Comparison of ENCODE assay signal across 7 cellular contexts in the genomic region with DNA sequence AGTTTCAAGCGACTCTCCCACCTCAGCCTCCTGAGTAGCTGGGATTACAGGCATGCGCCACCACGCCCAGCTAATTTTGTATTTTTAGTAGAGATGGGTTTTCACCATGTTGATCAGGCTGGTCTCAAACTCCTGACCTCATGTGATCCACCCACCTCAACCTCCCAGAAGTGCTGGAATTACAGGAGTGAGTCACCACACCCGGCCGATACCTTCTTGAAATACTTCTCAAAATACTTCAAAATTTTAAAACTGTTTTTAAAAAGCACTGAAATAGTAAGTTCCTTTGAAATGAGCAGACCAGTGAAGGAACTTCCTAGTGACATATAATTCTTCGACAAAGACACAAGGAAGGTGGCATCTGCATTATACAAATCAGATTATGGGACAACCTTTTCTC. TPM values are rescaled to one million over a fixed set of nuclear protein-coding genes. Genes with fewer than 3 reads are reported as not detected.
A peak's percentile ranks its signal among the peaks of the same experiment; 100 is the strongest.
DNase-seq lines count a peak whose midpoint lies in the region; ATAC-seq and TF ChIP-seq lines count a peak whose summit lies in the region.
"Not testable (repeated sequence)": the region's sequence is repeated elsewhere in the genome, so short reads cannot be mapped to it uniquely, and the experiment has no call there.

No MANE protein-coding gene starts in this region.

- H3K36me3 ChIP-seq in CD8-positive, alpha-beta T cell (ENCODE audit: insufficient read depth, low read length), result not testable (repeated sequence)
- peaks cover 36% of the 10 kb centered on the region for H3K36me3 ChIP-seq in effector memory CD4-positive, alpha-beta T cell (ENCODE audit: control insufficient read depth, insufficient read depth, low read length)
- H3K36me3 ChIP-seq in lower lobe of right lung, result peaks cover 97% of the 10 kb centered on the region

- intact Hi-C loops in CD8-positive, alpha-beta T cell (cut with DNase I, micrococcal nuclease), result loop anchor here (1.0 to 2.0 kb wide), 2 partner anchors 10 to 24 kb away; a partner anchor contains a TSS
- intact Hi-C loops in activated CD4-positive, alpha-beta memory T cell treated with anti-CD3 and anti-CD28 coated beads for 36 hours (cut with micrococcal nuclease), result loop anchor here (1.0 to 5.0 kb wide), 5 partner anchors 25 to 476 kb away; a partner anchor contains a TSS
- intact Hi-C loops in activated T-helper 1 cell treated with anti-CD3 and anti-CD28 coated beads, Interleukin-12 subunit alpha, Interleukin-12 subunit beta, Interleukin-2, Interleukin-4 antibody, amounts not matched to agents 30 ng/mL and 10 ng/mL and 1 ng/mL, durations not matched to agents 14 hours and 24 hours and 36 hours (cut with micrococcal nuclease), result loop anchor here (1.0 kb wide), 3 partner anchors 25 to 81 kb away; a partner anchor contains a TSS
- intact Hi-C loops in lower lobe of right lung (cut with DNase I), result not testable (repeated sequence)

- H3K27me3 ChIP-seq in CD8-positive, alpha-beta T cell (ENCODE audit: insufficient read depth, low read length); effector memory CD4-positive, alpha-beta T cell (replicated peaks; ENCODE audit: control insufficient read depth, insufficient read depth, low read length, poor library complexity, severe bottlenecking); lower lobe of right lung (ENCODE audit: low read depth): not testable (repeated sequence)

- not testable (repeated sequence) for ATAC-seq in CD8-positive, alpha-beta T cell; T-helper 17 cell; lower lobe of right lung

- H3K9me3 Mint-ChIP-seq in CD8-positive, alpha-beta T cell; activated CD4-positive, alpha-beta memory T cell treated with anti-CD3 and anti-CD28 coated beads for 36 hours; activated T-helper 1 cell treated with anti-CD3 and anti-CD28 coated beads, Interleukin-12 subunit alpha, Interleukin-12 subunit beta, Interleukin-2, Interleukin-4 antibody, amounts not matched to agents 30 ng/mL and 10 ng/mL and 1 ng/mL, durations not matched to agents 14 hours and 24 hours and 36 hours; activated naive CD8-positive, alpha-beta T cell (ENCODE audit: low read depth): not testable (repeated sequence)

- CTCF ChIA-PET in CD8-positive, alpha-beta T cell (lab: Charles Lee), result interaction anchor here (0.6 to 4.2 kb wide), 6 partner anchors 10 to 734 kb away, joined by 3 to 26 read pairs (median 4); a partner anchor contains a TSS
- CTCF ChIA-PET in activated CD4-positive, alpha-beta memory T cell treated with anti-CD3 and anti-CD28 coated beads for 36 hours (lab: Charles Lee), result interaction anchor here (1.3 kb wide), 1 partner anchor 55 kb away, joined by 4 read pairs; a partner anchor contains a TSS

- peaks cover 63% of the 10 kb centered on the region for H3K36me3 Mint-ChIP-seq in CD8-positive, alpha-beta T cell
- not testable (repeated sequence) for H3K36me3 Mint-ChIP-seq in T-helper 17 cell (ENCODE audit: low read depth)
- peaks cover 50% of the 10 kb centered on the region for H3K36me3 Mint-ChIP-seq in activated CD4-positive, alpha-beta memory T cell treated with anti-CD3 and anti-CD28 coated beads for 36 hours
- H3K36me3 Mint-ChIP-seq in activated T-helper 1 cell treated with anti-CD3 and anti-CD28 coated beads, Interleukin-12 subunit alpha, Interleukin-12 subunit beta, Interleukin-2, Interleukin-4 antibody, amounts not matched to agents 30 ng/mL and 10 ng/mL and 1 ng/mL, durations not matched to agents 14 hours and 24 hours and 36 hours (ENCODE audit: low read depth), result peaks cover 35% of the 10 kb centered on the region
- H3K36me3 Mint-ChIP-seq in activated naive CD8-positive, alpha-beta T cell, result peaks cover 19% of the 10 kb centered on the region

- POLR2A ChIA-PET in CD8-positive, alpha-beta T cell (lab: Charles Lee), result interaction anchor here (0.8 to 0.9 kb wide), 2 partner anchors 26 to 44 kb away, joined by 3 read pairs; no protein-coding TSS in a partner anchor
- POLR2A ChIA-PET in activated CD4-positive, alpha-beta memory T cell treated with anti-CD3 and anti-CD28 coated beads for 36 hours (lab: Charles Lee), result not testable (repeated sequence)

- peaks cover 29% of the 10 kb centered on the region for H3K4me1 Mint-ChIP-seq in CD8-positive, alpha-beta T cell (ENCODE audit: low read depth)
- H3K4me1 Mint-ChIP-seq in T-helper 17 cell, result peaks cover 32% of the 10 kb centered on the region
- H3K4me1 Mint-ChIP-seq in activated CD4-positive, alpha-beta memory T cell treated with anti-CD3 and anti-CD28 coated beads for 36 hours (ENCODE audit: low read depth), result peaks cover 40% of the 10 kb centered on the region
- H3K4me1 Mint-ChIP-seq in activated T-helper 1 cell treated with anti-CD3 and anti-CD28 coated beads, Interleukin-12 subunit alpha, Interleukin-12 subunit beta, Interleukin-2, Interleukin-4 antibody, amounts not matched to agents 30 ng/mL and 10 ng/mL and 1 ng/mL, durations not matched to agents 14 hours and 24 hours and 36 hours (ENCODE audit: low read depth), result peaks cover 41% of the 10 kb centered on the region
- peaks cover 31% of the 10 kb centered on the region for H3K4me1 Mint-ChIP-seq in activated naive CD8-positive, alpha-beta T cell (ENCODE audit: low read depth)

- TF ChIP-seq CTCF in CD8-positive, alpha-beta T cell (IDR thresholded peaks at IDR 0.05); lower lobe of right lung (IDR thresholded peaks at IDR 0.05): not testable (repeated sequence)

- DNase-seq in CD8-positive, alpha-beta T cell; T-helper 17 cell; activated T-helper 1 cell treated with anti-CD3 and anti-CD28 coated beads, Interleukin-12 subunit alpha, Interleukin-12 subunit beta, Interleukin-2, Interleukin-4 antibody, amounts not matched to agents 30 ng/mL and 10 ng/mL and 1 ng/mL, durations not matched to agents 14 hours and 24 hours and 36 hours (ENCODE audit: low spot score); effector memory CD4-positive, alpha-beta T cell; lower lobe of right lung: not testable (repeated sequence)
- peak; percentile 37 for DNase-seq in activated CD4-positive, alpha-beta memory T cell treated with anti-CD3 and anti-CD28 coated beads for 36 hours

- H3K4me3 ChIP-seq in CD8-positive, alpha-beta T cell (ENCODE audit: low read depth, low read length); effector memory CD4-positive, alpha-beta T cell (ENCODE audit: insufficient read depth, low read depth, low read length, poor library complexity, severe bottlenecking); lower lobe of right lung: not testable (repeated sequence)

- not testable (repeated sequence) for H3K27me3 Mint-ChIP-seq in CD8-positive, alpha-beta T cell (ENCODE audit: low read depth); T-helper 17 cell; activated CD4-positive, alpha-beta memory T cell treated with anti-CD3 and anti-CD28 coated beads for 36 hours; activated T-helper 1 cell treated with anti-CD3 and anti-CD28 coated beads, Interleukin-12 subunit alpha, Interleukin-12 subunit beta, Interleukin-2, Interleukin-4 antibody, amounts not matched to agents 30 ng/mL and 10 ng/mL and 1 ng/mL, durations not matched to agents 14 hours and 24 hours and 36 hours (ENCODE audit: insufficient read depth); activated naive CD8-positive, alpha-beta T cell

- not testable (repeated sequence) for H3K27ac ChIP-seq in CD8-positive, alpha-beta T cell (ENCODE audit: low read depth, low read length)
- peak overlapping the region; percentile 74 for H3K27ac ChIP-seq in effector memory CD4-positive, alpha-beta T cell (ENCODE audit: insufficient read depth, low read length, poor library complexity, severe bottlenecking)
- peak overlapping the region; percentile 48 for H3K27ac ChIP-seq in lower lobe of right lung

- H3K27ac Mint-ChIP-seq in CD8-positive, alpha-beta T cell, result peak overlapping the region; percentile 97
- peak overlapping the region; percentile 95 for H3K27ac Mint-ChIP-seq in T-helper 17 cell
- H3K27ac Mint-ChIP-seq in activated CD4-positive, alpha-beta memory T cell treated with anti-CD3 and anti-CD28 coated beads for 36 hours, result peak overlapping the region; percentile 93
- H3K27ac Mint-ChIP-seq in activated T-helper 1 cell treated with anti-CD3 and anti-CD28 coated beads, Interleukin-12 subunit alpha, Interleukin-12 subunit beta, Interleukin-2, Interleukin-4 antibody, amounts not matched to agents 30 ng/mL and 10 ng/mL and 1 ng/mL, durations not matched to agents 14 hours and 24 hours and 36 hours, result peak overlapping the region; percentile 94
- peak overlapping the region; percentile 73 for H3K27ac Mint-ChIP-seq in activated naive CD8-positive, alpha-beta T cell

- not testable (repeated sequence) for H3K9me3 ChIP-seq in CD8-positive, alpha-beta T cell (ENCODE audit: low read length); T-helper 17 cell (ENCODE audit: control insufficient read depth, low read length, poor library complexity, severe bottlenecking); effector memory CD4-positive, alpha-beta T cell (ENCODE audit: control insufficient read depth, low read length); lower lobe of right lung

- peak overlapping the region; percentile 59 for H3K4me3 Mint-ChIP-seq in CD8-positive, alpha-beta T cell
- H3K4me3 Mint-ChIP-seq in T-helper 17 cell, result peak overlapping the region; percentile 86
- H3K4me3 Mint-ChIP-seq in activated CD4-positive, alpha-beta memory T cell treated with anti-CD3 and anti-CD28 coated beads for 36 hours, result not testable (repeated sequence)
- H3K4me3 Mint-ChIP-seq in activated T-helper 1 cell treated with anti-CD3 and anti-CD28 coated beads, Interleukin-12 subunit alpha, Interleukin-12 subunit beta, Interleukin-2, Interleukin-4 antibody, amounts not matched to agents 30 ng/mL and 10 ng/mL and 1 ng/mL, durations not matched to agents 14 hours and 24 hours and 36 hours, result peak overlapping the region; percentile 52
- H3K4me3 Mint-ChIP-seq in activated naive CD8-positive, alpha-beta T cell, result peak overlapping the region; percentile 42

- peaks cover 21% of the 10 kb centered on the region for H3K4me1 ChIP-seq in CD8-positive, alpha-beta T cell (ENCODE audit: insufficient read depth, low read length)
- peaks cover 30% of the 10 kb centered on the region for H3K4me1 ChIP-seq in effector memory CD4-positive, alpha-beta T cell (ENCODE audit: control insufficient read depth, insufficient read depth, low read length, poor library complexity, severe bottlenecking)
- peaks cover 24% of the 10 kb centered on the region for H3K4me1 ChIP-seq in lower lobe of right lung

RNA-seq across cellular contexts. Expression of a gene that starts 24.9 kb away (rescaled TPM):
- 10 to 100 TPM; 71.3 to 75.2 TPM for total RNA-seq in CD8-positive, alpha-beta T cell
- total RNA-seq in T-helper 17 cell, result 10 to 100 TPM; 83.2 to 84.5 TPM
- total RNA-seq in activated CD4-positive, alpha-beta memory T cell treated with anti-CD3 and anti-CD28 coated beads for 36 hours, result 10 to 100 TPM; 47.0 to 49.2 TPM
- 37.5 and 38.3 TPM in 2 replicates for total RNA-seq in activated T-helper 1 cell treated with anti-CD3 and anti-CD28 coated beads, Interleukin-12 subunit alpha, Interleukin-12 subunit beta, Interleukin-2, Interleukin-4 antibody, amounts not matched to agents 30 ng/mL and 10 ng/mL and 1 ng/mL, durations not matched to agents 14 hours and 24 hours and 36 hours
- total RNA-seq in lower lobe of right lung, result 51.3 TPM

RNA-seq across cellular contexts. Expression of a gene that starts 33.8 kb away (rescaled TPM):
- 10 to 100 TPM; 55.5 to 59.8 TPM for total RNA-seq in CD8-positive, alpha-beta T cell
- total RNA-seq in T-helper 17 cell (10 to 100 TPM; 42.7 to 49.1 TPM), lower lobe of right lung (21.4 TPM)
- 10 to 100 TPM; 58.0 to 59.3 TPM for total RNA-seq in activated CD4-positive, alpha-beta memory T cell treated with anti-CD3 and anti-CD28 coated beads for 36 hours
- 66.3 and 67.5 TPM in 2 replicates for total RNA-seq in activated T-helper 1 cell treated with anti-CD3 and anti-CD28 coated beads, Interleukin-12 subunit alpha, Interleukin-12 subunit beta, Interleukin-2, Interleukin-4 antibody, amounts not matched to agents 30 ng/mL and 10 ng/mL and 1 ng/mL, durations not matched to agents 14 hours and 24 hours and 36 hours

RNA-seq across cellular contexts. Expression of a gene that starts 43.7 kb away (rescaled TPM):
- total RNA-seq in CD8-positive, alpha-beta T cell, result 100 to 1,000 TPM; 190 to 204 TPM
- total RNA-seq in T-helper 17 cell (100 to 1,000 TPM; 240 to 241 TPM), lower lobe of right lung (87.3 TPM)
- 10 to 100 TPM; 65.9 to 73.9 TPM for total RNA-seq in activated CD4-positive, alpha-beta memory T cell treated with anti-CD3 and anti-CD28 coated beads for 36 hours
- total RNA-seq in activated T-helper 1 cell treated with anti-CD3 and anti-CD28 coated beads, Interleukin-12 subunit alpha, Interleukin-12 subunit beta, Interleukin-2, Interleukin-4 antibody, amounts not matched to agents 30 ng/mL and 10 ng/mL and 1 ng/mL, durations not matched to agents 14 hours and 24 hours and 36 hours, result 76.9 and 79.7 TPM in 2 replicates

RNA-seq across cellular contexts. Expression of a gene that starts 54.4 kb away (rescaled TPM):
- total RNA-seq in CD8-positive, alpha-beta T cell, result 10 to 100 TPM; 31.2 to 34.3 TPM
- total RNA-seq in T-helper 17 cell, result 10 to 100 TPM; 33.4 to 72.9 TPM
- total RNA-seq in activated CD4-positive, alpha-beta memory T cell treated with anti-CD3 and anti-CD28 coated beads for 36 hours, result 1 to 10 TPM; 5.9 to 6.5 TPM
- 0.69 and 0.88 TPM in 2 replicates for total RNA-seq in activated T-helper 1 cell treated with anti-CD3 and anti-CD28 coated beads, Interleukin-12 subunit alpha, Interleukin-12 subunit beta, Interleukin-2, Interleukin-4 antibody, amounts not matched to agents 30 ng/mL and 10 ng/mL and 1 ng/mL, durations not matched to agents 14 hours and 24 hours and 36 hours
- total RNA-seq in lower lobe of right lung, result 212 TPM
